In genomic region chr18:23384778-23385736, GRCh38 we compare ENCODE assay signal across 13 cellular contexts.
DNase-seq lines count a peak whose midpoint lies in the region; ATAC-seq and TF ChIP-seq lines count a peak whose summit lies in the region.
"Had no signal": no experiment of that assay in that cellular context is flagged by ENCODE, and none has a peak within 500 bp of the region (broad histone marks: within the 10 kb centered on the region; RNA-seq: fewer than 3 reads in every experiment).

No MANE protein-coding gene starts in this region.

- intact Hi-C loops in Calu3 (cut with micrococcal nuclease; ENCODE audit: unreplicated experiment) (no loop called here), left cardiac atrium (cut with DNase I) (loop anchor here in 1 of 2 donors (10.0 kb wide), 1 partner anchor 340 kb away; no protein-coding TSS in a partner anchor)

- no peak for DNase-seq in Calu3
- DNase-seq in Karpas-422: no peak
- peak; percentile 21 for DNase-seq in germinal center (ENCODE audit: low spot score)
- DNase-seq in NOMO-1 treated with dmso at 0.1 percent for 144 hours (lab: John Stamatoyannopoulos, UW; ENCODE audit: unreplicated experiment): no peak
- DNase-seq in DMS153 (lab: John Stamatoyannopoulos, UW): no peak
- no peak for DNase-seq in left cardiac atrium
- DNase-seq in AG20443 (ENCODE audit: low spot score): no peak
- DNase-seq: activated T-cell treated with anti-CD3 and anti-CD28 coated beads, Interleukin-2, amount 50 U/mL, for 4 hours; NCI-H1930; T-helper 9 cell had no signal

- H3K4me3 ChIP-seq in Karpas-422 (ENCODE audit: low read length): no peak overlapping the region
- H3K4me3 ChIP-seq: esophagus muscularis mucosa had no signal

- no peak overlapping the region for H2AFZ ChIP-seq in Karpas-422 (ENCODE audit: low read length)

- H3K79me2 ChIP-seq in Karpas-422 (ENCODE audit: low read length): no peaks in the 10 kb centered on the region

- no peak for TF ChIP-seq CTCF in Calu3 (IDR thresholded peaks at IDR 0.05; ENCODE audit: unreplicated experiment)

- peak overlapping the region; percentile 24 for H3K27ac ChIP-seq in Karpas-422 (ENCODE audit: low read length)
- H3K27ac ChIP-seq: esophagus muscularis mucosa had no signal

- no TSS peak for BruUV-seq in Calu3 (replicated peaks; lab: Mats Ljungman, UMichigan)

- no peaks in the 10 kb centered on the region for H3K36me3 ChIP-seq in Karpas-422 (ENCODE audit: insufficient read depth, low read length)

- no peak overlapping the region for H3K4me2 ChIP-seq in Karpas-422 (ENCODE audit: low read depth, low read length, poor library complexity, severe bottlenecking)

- no peak overlapping the region for H3K4me3 Mint-ChIP-seq in Calu3 (ENCODE audit: low read depth, unreplicated experiment)
- H3K4me3 Mint-ChIP-seq: activated T-cell treated with anti-CD3 and anti-CD28 coated beads, Interleukin-2, amount 50 U/mL, for 4 hours; nephron had no signal

- H4K20me1 ChIP-seq in Karpas-422 (ENCODE audit: insufficient read depth, low read depth, low read length): no peaks in the 10 kb centered on the region

- H3K4me1 ChIP-seq in Karpas-422 (ENCODE audit: low read length): peaks cover 18% of the 10 kb centered on the region

- H3K9me3 Mint-ChIP-seq in Calu3 (ENCODE audit: low read depth, unreplicated experiment): no peaks in the 10 kb centered on the region
- H3K9me3 Mint-ChIP-seq: activated T-cell treated with anti-CD3 and anti-CD28 coated beads, Interleukin-2, amount 50 U/mL, for 4 hours; nephron had no signal

- ATAC-seq in GM19324 (IDR thresholded peaks at IDR 0.05; ENCODE audit: low FRiP score, unreplicated experiment) (peak; percentile 75), left cardiac atrium (no peak)
- ATAC-seq: activated T-cell treated with anti-CD3 and anti-CD28 coated beads, Interleukin-2, amount 50 U/mL, for 4 hours had no signal

- peaks cover 5% of the 10 kb centered on the region for H3K36me3 Mint-ChIP-seq in Calu3 (ENCODE audit: insufficient read depth, unreplicated experiment)

- no peaks in the 10 kb centered on the region for H3K27me3 ChIP-seq in Karpas-422 (ENCODE audit: low read length)
- H3K27me3 ChIP-seq: esophagus muscularis mucosa had no signal

- CTCF ChIA-PET in Calu3 (lab: Charles Lee): interaction anchor here (0.7 to 0.9 kb wide), 2 partner anchors 25 to 486 kb away, joined by 3 to 5 read pairs; no protein-coding TSS in a partner anchor

- no peak overlapping the region for H3K9ac ChIP-seq in Karpas-422 (ENCODE audit: low read length)

- no peaks in the 10 kb centered on the region for H3K9me3 ChIP-seq in Karpas-422 (ENCODE audit: low read length)
- H3K9me3 ChIP-seq: esophagus muscularis mucosa had no signal

- H3K9me2 ChIP-seq in Karpas-422 (replicated peaks; ENCODE audit: insufficient read depth, low read length): no peaks in the 10 kb centered on the region

- H3K27ac Mint-ChIP-seq in Calu3 (ENCODE audit: unreplicated experiment): peak overlapping the region; percentile 30
- H3K27ac Mint-ChIP-seq: nephron had no signal

- no peaks in the 10 kb centered on the region for H3K27me3 Mint-ChIP-seq in Calu3 (ENCODE audit: unreplicated experiment)

- H3K4me1 Mint-ChIP-seq in Calu3 (ENCODE audit: low read depth, unreplicated experiment): peaks cover 28% of the 10 kb centered on the region
- H3K4me1 Mint-ChIP-seq: nephron had no signal
